Comparison of ENCODE assay signal across 8 cellular contexts in genomic region chr2:121080013-121080772, GRCh38.
DNase-seq lines count a peak whose midpoint lies in the region; ATAC-seq, FAIRE-seq and TF ChIP-seq lines count a peak whose summit lies in the region.

No MANE protein-coding gene starts in this region.

- H3K4me3 ChIP-seq in HL-60 (replicated peaks; ENCODE audit: insufficient read depth, low read length), result no peak overlapping the region
- H3K4me3 ChIP-seq in Peyer's patch, result no peak overlapping the region
- no peak overlapping the region for H3K4me3 ChIP-seq in adipocyte (ENCODE audit: low read length)
- no peak overlapping the region for H3K4me3 ChIP-seq in right cardiac atrium (ENCODE audit: low read length)
- H3K4me3 ChIP-seq in small intestine (ENCODE audit: low read depth in 1 of 2, low read length in 2 of 2), result no peak overlapping the region

- ATAC-seq in right cardiac atrium (peak; percentile 38 to 43), GM21737 (IDR thresholded peaks at IDR 0.05; ENCODE audit: unreplicated experiment) (no peak), HG03469 (IDR thresholded peaks at IDR 0.05; ENCODE audit: unreplicated experiment) (no peak)

- TF ChIP-seq CTCF in HL-60 (IDR thresholded peaks at IDR 0.05; ENCODE audit: insufficient read depth, low read length), result peak; percentile 67
- peak; percentile 49 to 85 (median 78) for TF ChIP-seq CTCF in Peyer's patch (IDR thresholded peaks at IDR 0.05)

- peaks cover 15% of the 10 kb centered on the region for H3K27me3 ChIP-seq in HL-60 (ENCODE audit: insufficient read depth, poor library complexity, severe bottlenecking)
- peaks cover 0 to 7% of the 10 kb centered on the region in 2 donors for H3K27me3 ChIP-seq in Peyer's patch
- peaks cover 47% of the 10 kb centered on the region for H3K27me3 ChIP-seq in adipocyte (replicated peaks; ENCODE audit: control insufficient read depth, insufficient read depth, low read length)
- H3K27me3 ChIP-seq in right cardiac atrium (ENCODE audit: control insufficient read depth, insufficient read depth), result no peaks in the 10 kb centered on the region
- peaks cover 0 to 5% of the 10 kb centered on the region in 2 donors for H3K27me3 ChIP-seq in small intestine (ENCODE audit: control insufficient read depth in 2 of 2, insufficient read depth in 2 of 2, low read length in 2 of 2)

- DNase-seq in DMS 273 treated with DMSO at 0.1 percent for 48 hours (lab: John Stamatoyannopoulos, UW) (peak; percentile 40), HL-60 (ENCODE audit: low read depth in 1 of 2, low spot score in 1 of 2) (peak in 1 of 2 experiments; percentile 30), Peyer's patch (peak in 1 of 3 donors; percentile 71), adipocyte (ENCODE audit: low read depth) (peak; percentile 84), right cardiac atrium (peak in 2 of 3 donors; percentile 38 to 71), small intestine (peak; percentile 50)

- TF ChIP-seq POLR2A in Peyer's patch (IDR thresholded peaks at IDR 0.05), result no peak

- H3K36me3 ChIP-seq in Peyer's patch (no peaks in the 10 kb centered on the region), adipocyte (ENCODE audit: control insufficient read depth, insufficient read depth, low read length, severe bottlenecking) (no peaks in the 10 kb centered on the region), small intestine (ENCODE audit: control insufficient read depth in 2 of 2, insufficient read depth in 2 of 2, low read length in 2 of 2) (no peaks in the 10 kb centered on the region)

- no peak for FAIRE-seq in small intestine (lab: Jason Lieb, UNC)

- H3K9me3 ChIP-seq in Peyer's patch, result no peaks in the 10 kb centered on the region
- no peaks in the 10 kb centered on the region for H3K9me3 ChIP-seq in adipocyte (ENCODE audit: control insufficient read depth, low read length)
- no peaks in the 10 kb centered on the region for H3K9me3 ChIP-seq in right cardiac atrium (ENCODE audit: control insufficient read depth, low read length)
- no peaks in the 10 kb centered on the region for H3K9me3 ChIP-seq in small intestine (ENCODE audit: control insufficient read depth, low read depth)

- intact Hi-C loops in right cardiac atrium (cut with DNase I), result loop anchor here in 2 of 4 donors (10.0 kb wide), 2 partner anchors 735 to 745 kb away; partner anchors contain the start of gene INHBB (in 1 of the 2)

- H3K27ac ChIP-seq in HL-60 (replicated peaks) (no peak overlapping the region), Peyer's patch (no peak overlapping the region), right cardiac atrium (ENCODE audit: low read length) (no peak overlapping the region), small intestine (ENCODE audit: low read depth in 1 of 2, low read length in 1 of 2) (no peak overlapping the region)

- WGBS in right cardiac atrium, result 27% methylated on average over 8 of the region's 8 CpGs
- 24 to 33% (median 31%) methylated on average over 8 of the region's 8 CpGs for WGBS in small intestine, 3 donors

- no peak overlapping the region for H3K9ac ChIP-seq in adipocyte (ENCODE audit: low read length)

- H3K4me1 ChIP-seq in Peyer's patch (peaks cover 0 to 4% (median 0%) of the 10 kb centered on the region in 4 donors), adipocyte (ENCODE audit: control insufficient read depth, insufficient read depth, low read length) (peaks cover 2% of the 10 kb centered on the region), right cardiac atrium (ENCODE audit: control insufficient read depth, insufficient read depth, low read length) (no peaks in the 10 kb centered on the region), small intestine (ENCODE audit: control insufficient read depth in 2 of 2, insufficient read depth in 1 of 2, low read depth in 1 of 2, low read length in 1 of 2) (no peaks in the 10 kb centered on the region)

Comparison
In these comparisons a context has a peak if more than half of its experiments do, and no peak if none do; other contexts are left out.
1. ATAC-seq: peak in right cardiac atrium (2 of 2); none in GM21737 (single experiment) and HG03469 (single experiment).